ENCODE assay signal across 8 cellular contexts in the genomic region with DNA sequence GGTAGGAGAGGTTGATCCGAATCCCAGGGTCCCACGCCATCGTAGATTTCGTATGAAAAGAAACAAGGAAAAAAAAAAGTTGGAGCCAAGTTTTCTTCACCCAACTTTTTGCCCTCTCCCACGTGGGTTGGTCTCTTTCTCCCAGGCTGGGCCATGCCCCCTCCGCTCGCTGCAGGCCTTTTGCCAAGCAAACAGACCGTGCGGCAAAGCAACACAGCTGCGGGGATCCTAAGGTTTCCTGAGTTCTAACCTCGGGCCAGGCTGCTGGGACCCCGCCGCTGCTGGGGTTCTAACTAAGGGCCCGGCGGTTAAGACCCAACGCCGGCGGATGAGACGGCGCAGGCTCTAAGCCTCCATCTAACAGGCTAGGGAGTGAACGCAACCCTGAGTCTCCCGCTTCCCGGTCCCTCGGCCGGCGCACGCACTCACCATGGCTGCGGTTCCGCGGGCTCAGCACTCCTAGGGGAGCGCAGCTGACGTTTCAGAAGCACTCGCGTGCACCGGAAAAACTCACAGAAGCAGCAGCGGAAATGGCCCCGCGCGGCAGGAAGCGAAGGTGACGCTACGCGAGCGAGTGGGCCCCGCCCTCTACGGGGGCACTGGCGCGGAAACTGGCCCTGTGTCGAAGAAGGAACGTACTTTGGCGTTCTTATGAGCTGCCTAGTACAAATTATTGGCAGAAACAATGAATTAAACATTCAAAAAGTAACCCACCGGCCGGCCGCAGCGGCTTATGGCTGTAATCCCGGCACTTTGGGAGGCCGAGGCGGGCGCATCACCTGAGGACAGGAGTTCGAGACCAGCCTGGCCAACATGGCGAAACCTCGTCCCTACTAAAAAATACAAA. TPM values are rescaled to one million over a fixed set of nuclear protein-coding genes. Genes with fewer than 3 reads are reported as not detected.
DNase-seq lines count a peak whose midpoint lies in the region; ATAC-seq and TF ChIP-seq lines count a peak whose summit lies in the region.

A gene (minus strand): TSS at position 503 of the 847 bp plus-strand sequence. CDS start 71 bp downstream, at position 432.

- POLR2A ChIA-PET in activated B cell treated with CpG ODN at 0.5 μM for 24 hours (lab: Charles Lee): interaction anchor here (0.5 to 2.9 kb wide), 34 partner anchors 8 to 1735 kb away, joined by 3 to 34 read pairs (median 6); a partner anchor contains a TSS

- intact Hi-C loops in activated B cell treated with CpG ODN at 0.5 μM for 24 hours (cut with micrococcal nuclease): loop anchor here (1.0 to 5.0 kb wide), 3 partner anchors 22 to 384 kb away; a partner anchor contains a TSS

- peaks cover 11% of the 10 kb centered on the region for H3K36me3 Mint-ChIP-seq in activated B cell treated with CpG ODN at 0.5 μM for 24 hours (ENCODE audit: low read depth)
- no peaks in the 10 kb centered on the region for H3K36me3 Mint-ChIP-seq in immature natural killer cell

- H3K9me3 Mint-ChIP-seq in activated B cell treated with CpG ODN at 0.5 μM for 24 hours (no peaks in the 10 kb centered on the region), immature natural killer cell (no peaks in the 10 kb centered on the region)

- CTCF ChIA-PET in activated B cell treated with CpG ODN at 0.5 μM for 24 hours (lab: Charles Lee): interaction anchor here (2.4 to 3.6 kb wide), 2 partner anchors 10 to 22 kb away, joined by 8 to 27 read pairs; a partner anchor contains a TSS

- H3K4me3 ChIP-seq in AG09309 (ENCODE audit: control insufficient read depth, low read depth, low read length): peak within 1 kb of the TSS; percentile 95
- peak within 1 kb of the TSS; percentile 87 to 89 for H3K4me3 ChIP-seq in cardiac fibroblast (replicated peaks in 1 of 2; ENCODE audit: low read depth in 2 of 2, low read length in 2 of 2)

- TF ChIP-seq CTCF in AG09309 (IDR thresholded peaks at IDR 0.05; ENCODE audit: control insufficient read depth, insufficient read depth, low read depth, low read length, missing control alignments) (no peak), activated B cell treated with CpG ODN at 0.5 μM for 24 hours (IDR thresholded peaks at IDR 0.05) (no peak), cardiac fibroblast (IDR thresholded peaks at IDR 0.05; ENCODE audit: low read depth, low read length) (no peak)

- H3K4me3 Mint-ChIP-seq in activated B cell treated with CpG ODN at 0.5 μM for 24 hours (peak within 1 kb of the TSS; percentile 97), immature natural killer cell (peak within 1 kb of the TSS; percentile 93 to 98 (median 94))

- H3K4me1 Mint-ChIP-seq in activated B cell treated with CpG ODN at 0.5 μM for 24 hours: peaks cover 28% of the 10 kb centered on the region
- H3K4me1 Mint-ChIP-seq in immature natural killer cell: peaks cover 23 to 49% of the 10 kb centered on the region in 2 donors

- peak within 1 kb of the TSS; percentile 96 for H3K27ac Mint-ChIP-seq in activated B cell treated with CpG ODN at 0.5 μM for 24 hours
- H3K27ac Mint-ChIP-seq in immature natural killer cell: peak within 1 kb of the TSS; percentile 97 to 99 (median 98)

- no peaks in the 10 kb centered on the region for H3K27me3 Mint-ChIP-seq in activated B cell treated with CpG ODN at 0.5 μM for 24 hours
- peaks cover 5 to 8% (median 6%) of the 10 kb centered on the region in 3 donors for H3K27me3 Mint-ChIP-seq in immature natural killer cell (ENCODE audit: low read depth in 3 of 3)

- DNase-seq in AG09309 (ENCODE audit: low read depth): peak; percentile 61
- DNase-seq in NCI-H345 treated with DMSO at 0.1 percent for 48 hours (lab: John Stamatoyannopoulos, UW; ENCODE audit: unreplicated experiment): peak; percentile 64
- DNase-seq in activated B cell treated with CpG ODN at 0.5 μM for 24 hours: peak; percentile 88
- peak; percentile 92 to 94 for DNase-seq in cardiac fibroblast (ENCODE audit: low read depth in 2 of 2)
- DNase-seq in immature natural killer cell: peak; percentile 90 to 91 (median 90)
- peak; percentile 62 for DNase-seq in smooth muscle cell of the brain vasculature (ENCODE audit: low read depth, low spot score)

- ATAC-seq in GM18909 (IDR thresholded peaks at IDR 0.05; ENCODE audit: poor library complexity, unreplicated experiment) (peak; percentile 80), HG03175 (IDR thresholded peaks at IDR 0.05; ENCODE audit: unreplicated experiment) (peak; percentile 95), activated B cell treated with CpG ODN at 0.5 μM for 24 hours (ENCODE audit: low read depth) (peak; percentile 94)

RNA-seq across cellular contexts. Expression of the gene that starts here (rescaled TPM):
- total RNA-seq in activated B cell treated with CpG ODN at 0.5 μM for 24 hours: 157 and 165 TPM in 2 replicates
- polyA plus RNA-seq in immature natural killer cell: 100 to 1,000 TPM; 190 to 209 (median 192) TPM

Comparison
In these comparisons a context has a peak if more than half of its experiments do, and no peak if none do; other contexts are left out.
1. Peak in every context shown above with its lines: DNase-seq, ATAC-seq and H3K4me3 ChIP-seq.